Comparison of ENCODE assay signal across 1 cellular context in the genomic region with DNA sequence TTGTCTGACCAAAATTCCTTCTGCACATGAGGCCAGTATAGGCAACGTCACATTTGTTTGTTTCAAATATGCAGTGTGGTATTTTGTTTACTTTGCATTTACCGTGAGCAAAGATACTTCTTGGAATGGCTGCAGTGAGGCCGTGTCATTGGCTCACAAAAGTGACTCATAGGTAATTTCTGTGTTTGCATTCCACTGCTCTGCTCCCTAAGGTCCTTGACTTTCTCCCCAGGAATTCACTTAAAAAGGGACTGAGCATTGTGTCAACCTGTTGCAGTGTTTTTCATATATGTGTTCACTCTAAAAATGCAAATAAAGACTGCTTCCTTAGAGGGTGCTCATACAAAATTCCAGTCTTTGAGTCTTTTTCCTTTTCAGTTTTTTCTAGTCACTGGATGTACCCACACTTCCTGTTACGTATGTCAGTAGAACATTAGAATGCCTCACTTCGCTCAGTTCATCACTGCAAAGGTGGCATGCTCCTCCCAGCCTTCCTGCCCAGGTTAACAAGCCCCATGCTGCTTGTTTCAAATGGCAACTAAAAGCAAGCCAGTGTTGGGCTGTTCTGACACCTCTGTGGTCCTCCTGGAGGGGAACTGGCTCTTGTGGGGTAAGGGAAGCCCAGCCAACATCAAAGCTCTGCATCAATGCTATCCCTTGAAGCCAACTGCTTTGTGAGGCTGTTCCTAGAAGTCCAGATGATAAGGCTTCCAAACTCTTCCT.
TF ChIP-seq lines count a peak whose summit lies in the region.

No MANE protein-coding gene starts in this region.

TF ChIP-seq in HepG2, 621 proteins besides CTCF, POLR2A, EP300 and RAD21 (continued from another document and continues in another):
- TF ChIP-seq, protein P1, sequence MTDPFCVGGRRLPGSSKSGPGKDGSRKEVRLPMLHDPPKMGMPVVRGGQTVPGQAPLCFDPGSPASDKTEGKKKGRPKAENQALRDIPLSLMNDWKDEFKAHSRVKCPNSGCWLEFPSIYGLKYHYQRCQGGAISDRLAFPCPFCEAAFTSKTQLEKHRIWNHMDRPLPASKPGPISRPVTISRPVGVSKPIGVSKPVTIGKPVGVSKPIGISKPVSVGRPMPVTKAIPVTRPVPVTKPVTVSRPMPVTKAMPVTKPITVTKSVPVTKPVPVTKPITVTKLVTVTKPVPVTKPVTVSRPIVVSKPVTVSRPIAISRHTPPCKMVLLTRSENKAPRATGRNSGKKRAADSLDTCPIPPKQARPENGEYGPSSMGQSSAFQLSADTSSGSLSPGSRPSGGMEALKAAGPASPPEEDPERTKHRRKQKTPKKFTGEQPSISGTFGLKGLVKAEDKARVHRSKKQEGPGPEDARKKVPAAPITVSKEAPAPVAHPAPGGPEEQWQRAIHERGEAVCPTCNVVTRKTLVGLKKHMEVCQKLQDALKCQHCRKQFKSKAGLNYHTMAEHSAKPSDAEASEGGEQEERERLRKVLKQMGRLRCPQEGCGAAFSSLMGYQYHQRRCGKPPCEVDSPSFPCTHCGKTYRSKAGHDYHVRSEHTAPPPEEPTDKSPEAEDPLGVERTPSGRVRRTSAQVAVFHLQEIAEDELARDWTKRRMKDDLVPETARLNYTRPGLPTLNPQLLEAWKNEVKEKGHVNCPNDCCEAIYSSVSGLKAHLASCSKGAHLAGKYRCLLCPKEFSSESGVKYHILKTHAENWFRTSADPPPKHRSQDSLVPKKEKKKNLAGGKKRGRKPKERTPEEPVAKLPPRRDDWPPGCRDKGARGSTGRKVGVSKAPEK (CRISPR knock-in tag; IDR thresholded peaks at IDR 0.05; ENCODE audit: borderline replicate concordance) = no peak
- TF ChIP-seq U2AF2 (IDR thresholded peaks at IDR 0.05; ENCODE audit: low read depth, low read length) (no peak), SOX6 (IDR thresholded peaks at IDR 0.05) (no peak), SOX6 (CRISPR knock-in tag; IDR thresholded peaks at IDR 0.05) (peak; percentile 99), ETV5 (CRISPR knock-in tag; IDR thresholded peaks at IDR 0.05; ENCODE audit: borderline replicate concordance) (peak; percentile 64), ASH2L (IDR thresholded peaks at IDR 0.05; ENCODE audit: insufficient read length, low read depth, low read length) (peak; percentile 80), ETV6 (CRISPR knock-in tag; conservative IDR thresholded peaks at IDR 0.05) (0 out of 2 replicates have a peak, but pooled peaks have one; percentile 49), REXO4 (CRISPR knock-in tag; IDR thresholded peaks at IDR 0.05; ENCODE audit: borderline replicate concordance) (no peak), ZNF230 (CRISPR knock-in tag; IDR thresholded peaks at IDR 0.05) (no peak), HDAC6 (IDR thresholded peaks at IDR 0.05; ENCODE audit: low read depth, low read length) (no peak), RXRB (CRISPR knock-in tag; IDR thresholded peaks at IDR 0.05; ENCODE audit: borderline replicate concordance) (peak; percentile 78), HOXA3 (CRISPR knock-in tag; IDR thresholded peaks at IDR 0.05) (peak; percentile 66; the same call in 1 of the 2 replicates), HIVEP1 (CRISPR knock-in tag; IDR thresholded peaks at IDR 0.05) (no peak), BORCS8-MEF2B (CRISPR knock-in tag; IDR thresholded peaks at IDR 0.05) (no peak), ZNF772 (CRISPR knock-in tag; IDR thresholded peaks at IDR 0.05) (0 out of 2 replicates have a peak, but pooled peaks have one; percentile 5), MIER3 (CRISPR knock-in tag; IDR thresholded peaks at IDR 0.05; ENCODE audit: borderline replicate concordance) (peak; percentile 89; the same call in 1 of the 2 replicates), ZNF546 (CRISPR knock-in tag; conservative IDR thresholded peaks at IDR 0.05) (no peak), MAFF (IDR thresholded peaks at IDR 0.05; ENCODE audit: low read depth, low read length) (peak; percentile 91), FOSL2 (CRISPR knock-in tag; IDR thresholded peaks at IDR 0.05) (peak; percentile 100), SP4 (CRISPR knock-in tag; IDR thresholded peaks at IDR 0.05) (no peak), SAP130 (CRISPR knock-in tag; IDR thresholded peaks at IDR 0.05; ENCODE audit: low read depth) (peak; percentile 89)
- TF ChIP-seq, protein P2, sequence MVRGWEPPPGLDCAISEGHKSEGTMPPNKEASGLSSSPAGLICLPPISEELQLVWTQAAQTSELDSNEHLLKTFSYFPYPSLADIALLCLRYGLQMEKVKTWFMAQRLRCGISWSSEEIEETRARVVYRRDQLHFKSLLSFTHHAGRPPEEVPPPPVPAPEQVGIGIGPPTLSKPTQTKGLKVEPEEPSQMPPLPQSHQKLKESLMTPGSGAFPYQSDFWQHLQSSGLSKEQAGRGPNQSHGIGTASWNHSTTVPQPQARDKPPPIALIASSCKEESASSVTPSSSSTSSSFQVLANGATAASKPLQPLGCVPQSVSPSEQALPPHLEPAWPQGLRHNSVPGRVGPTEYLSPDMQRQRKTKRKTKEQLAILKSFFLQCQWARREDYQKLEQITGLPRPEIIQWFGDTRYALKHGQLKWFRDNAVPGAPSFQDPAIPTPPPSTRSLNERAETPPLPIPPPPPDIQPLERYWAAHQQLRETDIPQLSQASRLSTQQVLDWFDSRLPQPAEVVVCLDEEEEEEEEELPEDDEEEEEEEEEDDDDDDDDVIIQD (CRISPR knock-in tag; IDR thresholded peaks at IDR 0.05; ENCODE audit: low read depth) = peak; percentile 34; the same call in 1 of the 2 replicates
- TF ChIP-seq, protein P3, sequence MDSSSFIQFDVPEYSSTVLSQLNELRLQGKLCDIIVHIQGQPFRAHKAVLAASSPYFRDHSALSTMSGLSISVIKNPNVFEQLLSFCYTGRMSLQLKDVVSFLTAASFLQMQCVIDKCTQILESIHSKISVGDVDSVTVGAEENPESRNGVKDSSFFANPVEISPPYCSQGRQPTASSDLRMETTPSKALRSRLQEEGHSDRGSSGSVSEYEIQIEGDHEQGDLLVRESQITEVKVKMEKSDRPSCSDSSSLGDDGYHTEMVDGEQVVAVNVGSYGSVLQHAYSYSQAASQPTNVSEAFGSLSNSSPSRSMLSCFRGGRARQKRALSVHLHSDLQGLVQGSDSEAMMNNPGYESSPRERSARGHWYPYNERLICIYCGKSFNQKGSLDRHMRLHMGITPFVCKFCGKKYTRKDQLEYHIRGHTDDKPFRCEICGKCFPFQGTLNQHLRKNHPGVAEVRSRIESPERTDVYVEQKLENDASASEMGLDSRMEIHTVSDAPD (CRISPR knock-in tag; IDR thresholded peaks at IDR 0.05) = 0 out of 2 replicates have a peak, but pooled peaks have one; percentile 42
- TF ChIP-seq, protein P4, sequence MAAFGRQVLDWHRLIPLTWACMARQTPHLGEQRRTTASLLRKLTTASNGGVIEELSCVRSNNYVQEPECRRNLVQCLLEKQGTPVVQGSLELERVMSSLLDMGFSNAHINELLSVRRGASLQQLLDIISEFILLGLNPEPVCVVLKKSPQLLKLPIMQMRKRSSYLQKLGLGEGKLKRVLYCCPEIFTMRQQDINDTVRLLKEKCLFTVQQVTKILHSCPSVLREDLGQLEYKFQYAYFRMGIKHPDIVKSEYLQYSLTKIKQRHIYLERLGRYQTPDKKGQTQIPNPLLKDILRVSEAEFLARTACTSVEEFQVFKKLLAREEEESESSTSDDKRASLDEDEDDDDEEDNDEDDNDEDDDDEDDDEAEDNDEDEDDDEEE (CRISPR knock-in tag; IDR thresholded peaks at IDR 0.05) = no peak
- TF ChIP-seq, protein P5, sequence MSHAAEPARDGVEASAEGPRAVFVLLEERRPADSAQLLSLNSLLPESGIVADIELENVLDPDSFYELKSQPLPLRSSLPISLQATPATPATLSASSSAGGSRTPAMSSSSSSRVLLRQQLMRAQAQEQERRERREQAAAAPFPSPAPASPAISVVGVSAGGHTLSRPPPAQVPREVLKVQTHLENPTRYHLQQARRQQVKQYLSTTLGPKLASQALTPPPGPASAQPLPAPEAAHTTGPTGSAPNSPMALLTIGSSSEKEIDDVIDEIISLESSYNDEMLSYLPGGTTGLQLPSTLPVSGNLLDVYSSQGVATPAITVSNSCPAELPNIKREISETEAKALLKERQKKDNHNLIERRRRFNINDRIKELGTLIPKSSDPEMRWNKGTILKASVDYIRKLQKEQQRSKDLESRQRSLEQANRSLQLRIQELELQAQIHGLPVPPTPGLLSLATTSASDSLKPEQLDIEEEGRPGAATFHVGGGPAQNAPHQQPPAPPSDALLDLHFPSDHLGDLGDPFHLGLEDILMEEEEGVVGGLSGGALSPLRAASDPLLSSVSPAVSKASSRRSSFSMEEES (CRISPR knock-in tag; IDR thresholded peaks at IDR 0.05) = peak; percentile 83
- TF ChIP-seq, protein P6, sequence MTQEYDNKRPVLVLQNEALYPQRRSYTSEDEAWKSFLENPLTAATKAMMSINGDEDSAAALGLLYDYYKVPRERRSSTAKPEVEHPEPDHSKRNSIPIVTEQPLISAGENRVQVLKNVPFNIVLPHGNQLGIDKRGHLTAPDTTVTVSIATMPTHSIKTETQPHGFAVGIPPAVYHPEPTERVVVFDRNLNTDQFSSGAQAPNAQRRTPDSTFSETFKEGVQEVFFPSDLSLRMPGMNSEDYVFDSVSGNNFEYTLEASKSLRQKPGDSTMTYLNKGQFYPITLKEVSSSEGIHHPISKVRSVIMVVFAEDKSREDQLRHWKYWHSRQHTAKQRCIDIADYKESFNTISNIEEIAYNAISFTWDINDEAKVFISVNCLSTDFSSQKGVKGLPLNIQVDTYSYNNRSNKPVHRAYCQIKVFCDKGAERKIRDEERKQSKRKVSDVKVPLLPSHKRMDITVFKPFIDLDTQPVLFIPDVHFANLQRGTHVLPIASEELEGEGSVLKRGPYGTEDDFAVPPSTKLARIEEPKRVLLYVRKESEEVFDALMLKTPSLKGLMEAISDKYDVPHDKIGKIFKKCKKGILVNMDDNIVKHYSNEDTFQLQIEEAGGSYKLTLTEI (CRISPR knock-in tag; conservative IDR thresholded peaks at IDR 0.05) = no peak
- TF ChIP-seq, protein P7, sequence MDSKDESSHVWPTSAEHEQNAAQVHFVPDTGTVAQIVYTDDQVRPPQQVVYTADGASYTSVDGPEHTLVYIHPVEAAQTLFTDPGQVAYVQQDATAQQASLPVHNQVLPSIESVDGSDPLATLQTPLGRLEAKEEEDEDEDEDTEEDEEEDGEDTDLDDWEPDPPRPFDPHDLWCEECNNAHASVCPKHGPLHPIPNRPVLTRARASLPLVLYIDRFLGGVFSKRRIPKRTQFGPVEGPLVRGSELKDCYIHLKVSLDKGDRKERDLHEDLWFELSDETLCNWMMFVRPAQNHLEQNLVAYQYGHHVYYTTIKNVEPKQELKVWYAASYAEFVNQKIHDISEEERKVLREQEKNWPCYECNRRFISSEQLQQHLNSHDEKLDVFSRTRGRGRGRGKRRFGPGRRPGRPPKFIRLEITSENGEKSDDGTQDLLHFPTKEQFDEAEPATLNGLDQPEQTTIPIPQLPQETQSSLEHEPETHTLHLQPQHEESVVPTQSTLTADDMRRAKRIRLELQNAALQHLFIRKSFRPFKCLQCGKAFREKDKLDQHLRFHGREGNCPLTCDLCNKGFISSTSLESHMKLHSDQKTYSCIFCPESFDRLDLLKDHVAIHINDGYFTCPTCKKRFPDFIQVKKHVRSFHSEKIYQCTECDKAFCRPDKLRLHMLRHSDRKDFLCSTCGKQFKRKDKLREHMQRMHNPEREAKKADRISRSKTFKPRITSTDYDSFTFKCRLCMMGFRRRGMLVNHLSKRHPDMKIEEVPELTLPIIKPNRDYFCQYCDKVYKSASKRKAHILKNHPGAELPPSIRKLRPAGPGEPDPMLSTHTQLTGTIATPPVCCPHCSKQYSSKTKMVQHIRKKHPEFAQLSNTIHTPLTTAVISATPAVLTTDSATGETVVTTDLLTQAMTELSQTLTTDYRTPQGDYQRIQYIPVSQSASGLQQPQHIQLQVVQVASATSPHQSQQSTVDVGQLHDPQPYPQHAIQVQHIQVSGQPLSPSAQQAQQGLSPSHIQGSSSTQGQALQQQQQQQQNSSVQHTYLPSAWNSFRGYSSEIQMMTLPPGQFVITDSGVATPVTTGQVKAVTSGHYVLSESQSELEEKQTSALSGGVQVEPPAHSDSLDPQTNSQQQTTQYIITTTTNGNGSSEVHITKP (CRISPR knock-in tag; IDR thresholded peaks at IDR 0.05; ENCODE audit: low read depth) = peak; percentile 73
- TF ChIP-seq, protein P8, sequence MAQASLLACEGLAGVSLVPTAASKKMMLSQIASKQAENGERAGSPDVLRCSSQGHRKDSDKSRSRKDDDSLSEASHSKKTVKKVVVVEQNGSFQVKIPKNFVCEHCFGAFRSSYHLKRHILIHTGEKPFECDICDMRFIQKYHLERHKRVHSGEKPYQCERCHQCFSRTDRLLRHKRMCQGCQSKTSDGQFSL (CRISPR knock-in tag; IDR thresholded peaks at IDR 0.05) = no peak
- TF ChIP-seq, protein P9, sequence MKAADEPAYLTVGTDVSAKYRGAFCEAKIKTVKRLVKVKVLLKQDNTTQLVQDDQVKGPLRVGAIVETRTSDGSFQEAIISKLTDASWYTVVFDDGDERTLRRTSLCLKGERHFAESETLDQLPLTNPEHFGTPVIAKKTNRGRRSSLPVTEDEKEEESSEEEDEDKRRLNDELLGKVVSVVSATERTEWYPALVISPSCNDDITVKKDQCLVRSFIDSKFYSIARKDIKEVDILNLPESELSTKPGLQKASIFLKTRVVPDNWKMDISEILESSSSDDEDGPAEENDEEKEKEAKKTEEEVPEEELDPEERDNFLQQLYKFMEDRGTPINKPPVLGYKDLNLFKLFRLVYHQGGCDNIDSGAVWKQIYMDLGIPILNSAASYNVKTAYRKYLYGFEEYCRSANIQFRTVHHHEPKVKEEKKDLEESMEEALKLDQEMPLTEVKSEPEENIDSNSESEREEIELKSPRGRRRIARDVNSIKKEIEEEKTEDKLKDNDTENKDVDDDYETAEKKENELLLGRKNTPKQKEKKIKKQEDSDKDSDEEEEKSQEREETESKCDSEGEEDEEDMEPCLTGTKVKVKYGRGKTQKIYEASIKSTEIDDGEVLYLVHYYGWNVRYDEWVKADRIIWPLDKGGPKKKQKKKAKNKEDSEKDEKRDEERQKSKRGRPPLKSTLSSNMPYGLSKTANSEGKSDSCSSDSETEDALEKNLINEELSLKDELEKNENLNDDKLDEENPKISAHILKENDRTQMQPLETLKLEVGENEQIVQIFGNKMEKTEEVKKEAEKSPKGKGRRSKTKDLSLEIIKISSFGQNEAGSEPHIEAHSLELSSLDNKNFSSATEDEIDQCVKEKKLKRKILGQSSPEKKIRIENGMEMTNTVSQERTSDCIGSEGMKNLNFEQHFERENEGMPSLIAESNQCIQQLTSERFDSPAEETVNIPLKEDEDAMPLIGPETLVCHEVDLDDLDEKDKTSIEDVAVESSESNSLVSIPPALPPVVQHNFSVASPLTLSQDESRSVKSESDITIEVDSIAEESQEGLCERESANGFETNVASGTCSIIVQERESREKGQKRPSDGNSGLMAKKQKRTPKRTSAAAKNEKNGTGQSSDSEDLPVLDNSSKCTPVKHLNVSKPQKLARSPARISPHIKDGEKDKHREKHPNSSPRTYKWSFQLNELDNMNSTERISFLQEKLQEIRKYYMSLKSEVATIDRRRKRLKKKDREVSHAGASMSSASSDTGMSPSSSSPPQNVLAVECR (CRISPR knock-in tag; IDR thresholded peaks at IDR 0.05; ENCODE audit: borderline replicate concordance) = no peak; the same call in 1 of the 2 replicates
- TF ChIP-seq, protein P10, sequence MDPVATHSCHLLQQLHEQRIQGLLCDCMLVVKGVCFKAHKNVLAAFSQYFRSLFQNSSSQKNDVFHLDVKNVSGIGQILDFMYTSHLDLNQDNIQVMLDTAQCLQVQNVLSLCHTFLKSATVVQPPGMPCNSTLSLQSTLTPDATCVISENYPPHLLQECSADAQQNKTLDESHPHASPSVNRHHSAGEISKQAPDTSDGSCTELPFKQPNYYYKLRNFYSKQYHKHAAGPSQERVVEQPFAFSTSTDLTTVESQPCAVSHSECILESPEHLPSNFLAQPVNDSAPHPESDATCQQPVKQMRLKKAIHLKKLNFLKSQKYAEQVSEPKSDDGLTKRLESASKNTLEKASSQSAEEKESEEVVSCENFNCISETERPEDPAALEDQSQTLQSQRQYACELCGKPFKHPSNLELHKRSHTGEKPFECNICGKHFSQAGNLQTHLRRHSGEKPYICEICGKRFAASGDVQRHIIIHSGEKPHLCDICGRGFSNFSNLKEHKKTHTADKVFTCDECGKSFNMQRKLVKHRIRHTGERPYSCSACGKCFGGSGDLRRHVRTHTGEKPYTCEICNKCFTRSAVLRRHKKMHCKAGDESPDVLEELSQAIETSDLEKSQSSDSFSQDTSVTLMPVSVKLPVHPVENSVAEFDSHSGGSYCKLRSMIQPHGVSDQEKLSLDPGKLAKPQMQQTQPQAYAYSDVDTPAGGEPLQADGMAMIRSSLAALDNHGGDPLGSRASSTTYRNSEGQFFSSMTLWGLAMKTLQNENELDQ (CRISPR knock-in tag; IDR thresholded peaks at IDR 0.05; ENCODE audit: borderline replicate concordance) = no peak
